In the genomic region with DNA sequence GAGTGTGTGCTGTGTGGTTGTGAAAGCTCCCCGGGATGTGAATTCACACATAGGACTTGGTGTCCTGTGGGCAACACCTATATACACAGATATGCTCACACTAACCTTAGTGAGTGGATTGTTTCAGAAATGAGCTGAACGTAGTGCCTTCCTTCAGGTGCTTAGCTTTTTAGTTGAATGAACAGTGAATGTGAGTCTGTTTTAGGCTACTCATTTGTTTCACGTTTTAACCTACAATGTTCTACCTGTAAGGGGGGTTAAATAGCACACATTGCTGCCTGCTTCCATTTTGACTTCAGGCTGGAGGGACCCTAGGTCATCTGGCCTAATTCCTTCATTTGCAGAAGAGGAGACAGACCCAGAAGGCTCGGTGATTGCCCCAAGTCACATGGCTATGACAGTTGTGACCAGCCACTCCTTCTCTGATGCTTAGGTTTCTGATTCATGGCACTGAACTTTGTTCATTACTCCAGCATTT, we compare ENCODE assay signal across 9 cellular contexts. TPM values are rescaled to one million over a fixed set of nuclear protein-coding genes. Genes with fewer than 3 reads are reported as not detected.
DNase-seq lines count a peak whose midpoint lies in the region; ATAC-seq, FAIRE-seq and TF ChIP-seq lines count a peak whose summit lies in the region.
"Had no signal": no experiment of that assay in that cellular context is flagged by ENCODE, and none has a peak within 500 bp of the region (broad histone marks: within the 10 kb centered on the region; RNA-seq: fewer than 3 reads in every experiment).

No MANE protein-coding gene starts in this region.

- H3K27ac Mint-ChIP-seq in activated T-cell treated with anti-CD3 and anti-CD28 coated beads, Interleukin-2, amount 50 U/mL, for 72 hours, result peak overlapping the region; percentile 5
- no peak overlapping the region for H3K27ac Mint-ChIP-seq in Caco-2 (ENCODE audit: unreplicated experiment)

- no peak for DNase-seq in activated T-cell treated with anti-CD3 and anti-CD28 coated beads, Interleukin-2, amount 50 U/mL, for 72 hours
- DNase-seq in activated T-cell treated with anti-CD3 and anti-CD28 coated beads, Interleukin-2, amount 50 U/mL, for 48 hours, result no peak
- DNase-seq in GM12878 (ENCODE audit: low read depth, low spot score), result no peak
- no peak for DNase-seq in tibial artery
- no peak for DNase-seq in G401 (ENCODE audit: low spot score)
- DNase-seq in NCI-H2196 (lab: John Stamatoyannopoulos, UW; ENCODE audit: unreplicated experiment), result no peak
- DNase-seq in Caco-2, result no peak

- no peak for TF ChIP-seq RAD21 in GM12878 (IDR thresholded peaks at IDR 0.05; ENCODE audit: insufficient read depth, low read depth, low read length)

- H3K27ac ChIP-seq in GM12878 (ENCODE audit: control insufficient read depth, insufficient read depth), result peak overlapping the region; percentile 94
- no peak overlapping the region for H3K27ac ChIP-seq in tibial artery

- H4K20me1 ChIP-seq in GM12878 (ENCODE audit: control insufficient read depth, insufficient read depth), result no peaks in the 10 kb centered on the region

- CTCF ChIA-PET in GM12878 (lab: Yijun Ruan, JAX), result interaction anchor here (0.8 to 5.2 kb wide), 17 partner anchors 8 to 116 kb away, joined by 3 to 39 read pairs (median 5); no protein-coding TSS in a partner anchor
- CTCF ChIA-PET in Caco-2 (lab: Charles Lee), result no interaction called here

- intact Hi-C loops in GM12878 (cut with micrococcal nuclease; ENCODE audit: unreplicated experiment), result loop anchor here (1.0 to 5.0 kb wide), 2 partner anchors 75 to 114 kb away; partner anchors contain the start of gene PPP3R1
- intact Hi-C loops in tibial artery (cut with DNase I; ENCODE audit: low total_unique reads), result no loop called here
- intact Hi-C loops in Caco-2 (cut with micrococcal nuclease; ENCODE audit: unreplicated experiment), result no loop called here

- no peak for TF ChIP-seq EP300 in GM12878 (IDR thresholded peaks at IDR 0.05; ENCODE audit: borderline replicate concordance in 1 of 2, control insufficient read depth in 1 of 2, low read depth in 2 of 2, low read length in 2 of 2)

- WGBS in GM12878 (ENCODE audit: insufficient coverage, insufficient replicate concordance, low lambda C conversion rate, missing lambda C conversion rate), result 0% methylated on average over 4 of the region's 4 CpGs

- no peak for TF ChIP-seq CTCF in GM12878 (IDR thresholded peaks at IDR 0.05 in 2 of 3, conservative IDR thresholded peaks at IDR 0.05 in 1 of 3; ENCODE audit: control insufficient read depth in 2 of 3, extremely low read depth in 1 of 3, insufficient read depth in 1 of 3, low read depth in 3 of 3, low read length in 3 of 3)
- TF ChIP-seq CTCF in tibial artery (IDR thresholded peaks at IDR 0.05), result no peak
- TF ChIP-seq CTCF in Caco-2 (IDR thresholded peaks at IDR 0.05; ENCODE audit: insufficient read depth in 1 of 2, low read depth in 1 of 2, low read length in 1 of 2, severe bottlenecking in 1 of 2, unreplicated experiment in 1 of 2), result no peak

- ATAC-seq in activated T-cell treated with anti-CD3 and anti-CD28 coated beads, Interleukin-2, amount 50 U/mL, for 72 hours (replicated peaks in 1 of 2), result peak in 1 of 2 donors; percentile 25
- ATAC-seq in HG03139 (IDR thresholded peaks at IDR 0.05; ENCODE audit: unreplicated experiment) (peak; percentile 44), GM12878 (peak; percentile 62)
- ATAC-seq: gastroesophageal sphincter had no signal

- peaks cover 29% of the 10 kb centered on the region for H3K4me1 Mint-ChIP-seq in activated T-cell treated with anti-CD3 and anti-CD28 coated beads, Interleukin-2, amount 50 U/mL, for 72 hours (ENCODE audit: low read depth)
- no peaks in the 10 kb centered on the region for H3K4me1 Mint-ChIP-seq in Caco-2 (ENCODE audit: low read depth, unreplicated experiment)

- H3K4me3 ChIP-seq in GM12878, result peak overlapping the region; percentile 84
- peak overlapping the region; percentile 30 to 31 for H3K4me3 ChIP-seq in tibial artery
- no peak overlapping the region for H3K4me3 ChIP-seq in Caco-2 (ENCODE audit: low read depth, low read length)

- H3K36me3 Mint-ChIP-seq in activated T-cell treated with anti-CD3 and anti-CD28 coated beads, Interleukin-2, amount 50 U/mL, for 72 hours (ENCODE audit: insufficient read depth in 2 of 2), result no peaks in the 10 kb centered on the region
- no peaks in the 10 kb centered on the region for H3K36me3 Mint-ChIP-seq in Caco-2 (ENCODE audit: insufficient read depth, unreplicated experiment)

- SMC1A ChIA-PET in GM12878 (lab: Charles Lee; ENCODE audit: uncharacterized antibody, unreplicated experiment), result interaction anchor here (1.0 to 10.7 kb wide), 16 partner anchors 7 to 75 kb away, joined by 3 to 166 read pairs (median 7); no protein-coding TSS in a partner anchor

- FAIRE-seq in GM12878 (lab: Jason Lieb, UNC), result no peak

- peak overlapping the region; percentile 19 to 43 for H3K4me3 Mint-ChIP-seq in activated T-cell treated with anti-CD3 and anti-CD28 coated beads, Interleukin-2, amount 50 U/mL, for 72 hours
- no peak overlapping the region for H3K4me3 Mint-ChIP-seq in Caco-2 (ENCODE audit: unreplicated experiment)

- in situ Hi-C loops in GM12878 (cut with MboI) (no loop called here), G401 (cut with HindIII; ENCODE audit: low sequenced_read_pairs) (no loop called here)

- RAD21 ChIA-PET in GM12878 (lab: Charles Lee; ENCODE audit: unreplicated experiment), result interaction anchor here (0.9 to 7.5 kb wide), 13 partner anchors 8 to 114 kb away, joined by 3 to 83 read pairs (median 7); partner anchors contain the start of gene PPP3R1

- H3K9me3 Mint-ChIP-seq in activated T-cell treated with anti-CD3 and anti-CD28 coated beads, Interleukin-2, amount 50 U/mL, for 72 hours, result peaks cover 0 to 1% of the 10 kb centered on the region in 2 donors
- H3K9me3 Mint-ChIP-seq in Caco-2 (ENCODE audit: unreplicated experiment), result no peaks in the 10 kb centered on the region

- BruUV-seq in GM12878 (replicated peaks; lab: Mats Ljungman, UMichigan) (no TSS peak), Caco-2 (replicated peaks; lab: Mats Ljungman, UMichigan) (no TSS peak)

- peak overlapping the region; percentile 45 for H2AFZ ChIP-seq in GM12878 (ENCODE audit: control insufficient read depth, low read depth, low read length)

- H3K9ac ChIP-seq in GM12878 (ENCODE audit: control insufficient read depth, insufficient read depth, low read length), result peak overlapping the region; percentile 96

- no peaks in the 10 kb centered on the region; a peak in 1 of 4 replicates for H3K36me3 ChIP-seq in GM12878 (ENCODE audit: control insufficient read depth in 2 of 2, insufficient read depth in 2 of 2, low read length in 1 of 2)
- H3K36me3 ChIP-seq in tibial artery, result no peaks in the 10 kb centered on the region
- H3K36me3 ChIP-seq in Caco-2 (ENCODE audit: control insufficient read depth, insufficient read depth, low read length), result no peaks in the 10 kb centered on the region
- H3K36me3 ChIP-seq: gastroesophageal sphincter had no signal

- H3K27me3 ChIP-seq in GM12878 (replicated peaks in 1 of 2; ENCODE audit: control insufficient read depth in 2 of 2, insufficient read depth in 2 of 2, low read length in 1 of 2), result no peaks in the 10 kb centered on the region
- H3K27me3 ChIP-seq in tibial artery, result no peaks in the 10 kb centered on the region
- peaks cover 1% of the 10 kb centered on the region; the same call in 1 of the 2 replicates for H3K27me3 ChIP-seq in Caco-2 (replicated peaks; ENCODE audit: control insufficient read depth, insufficient read depth, low read length)
- H3K27me3 ChIP-seq: gastroesophageal sphincter had no signal

- H3K79me2 ChIP-seq in GM12878 (ENCODE audit: control insufficient read depth, insufficient read depth, low read length), result peaks cover 87% of the 10 kb centered on the region

- peak; percentile 75 for TF ChIP-seq POLR2A in GM12878 (IDR thresholded peaks at IDR 0.05; ENCODE audit: low read depth, low read length)

- H3K27me3 Mint-ChIP-seq in activated T-cell treated with anti-CD3 and anti-CD28 coated beads, Interleukin-2, amount 50 U/mL, for 72 hours (ENCODE audit: low read depth), result peaks cover 70% of the 10 kb centered on the region
- peaks cover 3% of the 10 kb centered on the region for H3K27me3 Mint-ChIP-seq in Caco-2 (ENCODE audit: insufficient read depth, unreplicated experiment)

- no peaks in the 10 kb centered on the region; the same call in 2 of the 3 replicates for H3K9me3 ChIP-seq in GM12878 (replicated peaks; ENCODE audit: control insufficient read depth, insufficient read depth, low read length)
- H3K9me3 ChIP-seq in tibial artery, result no peaks in the 10 kb centered on the region
- H3K9me3 ChIP-seq in Caco-2, result 0 out of 2 replicates have a peak, but pooled peaks cover 3% of the 10 kb centered on the region
- H3K9me3 ChIP-seq: gastroesophageal sphincter had no signal

- H3K4me2 ChIP-seq in GM12878 (ENCODE audit: control insufficient read depth, insufficient read depth), result peak overlapping the region; percentile 94

- POLR2A ChIA-PET in GM12878 (lab: Charles Lee), result interaction anchor here (0.5 to 5.8 kb wide), 12 partner anchors 11 to 111 kb away, joined by 3 to 53 read pairs (median 6); no protein-coding TSS in a partner anchor
- POLR2A ChIA-PET in Caco-2 (lab: Charles Lee), result no interaction called here

- H3K4me1 ChIP-seq in GM12878 (ENCODE audit: control insufficient read depth, insufficient read depth, low read length), result peaks cover 24% of the 10 kb centered on the region
- H3K4me1 ChIP-seq in tibial artery, result no peaks in the 10 kb centered on the region
- no peaks in the 10 kb centered on the region for H3K4me1 ChIP-seq in Caco-2

RNA-seq across cellular contexts. Expression of gene PLEK, which starts 1.0 kb away (rescaled TPM):
- total RNA-seq in activated T-cell treated with anti-CD3 and anti-CD28 coated beads, Interleukin-2, amount 50 U/mL, for 72 hours, result 1 to 10 TPM; 2.4 to 5.6 TPM
- 397 and 442 TPM in 2 replicates for total RNA-seq in GM12878 (2013; cell fraction: nucleolus; rRNA removed)
- total RNA-seq in GM12878 (2014; rRNA removed) (270 and 329 TPM in 2 replicates), GM12878 (2014; rRNA removed; fragmentation: Illumina TruSeq; extraction: Trizol) (371 and 378 TPM in 2 replicates), GM12878 (2021) (319 and 335 TPM in 2 replicates), Caco-2 (2022) (not detected in 2 replicates)
- 166 TPM for polyA plus RNA-seq in GM12878 (2011; ENCODE audit: low read depth)
- polyA plus RNA-seq in GM12878 (2011; rRNA removed) (804 and 985 TPM in 2 replicates), GM12878 (2014; fragmentation: Illumina TruSeq; extraction: Trizol) (466 and 545 TPM in 2 replicates), GM12878 (2014; fragmentation: Nextera tagmentation; extraction: Ambion mirVana) (100 to 1,000 TPM; 410 to 617 TPM), GM12878 (2014; rRNA removed) (283 and 353 TPM in 2 replicates), GM12878 (2016; fragmentation: Nextera tagmentation; extraction: Ambion mirVana) (100 to 1,000 TPM; 229 to 238 TPM)
- 433 and 504 TPM in 2 replicates for polyA plus RNA-seq in GM12878 (2011; cell fraction: cytosol; rRNA removed)
- 396 and 451 TPM in 2 replicates for polyA plus RNA-seq in GM12878 (2011; cell fraction: nucleus; rRNA removed)
- polyA plus RNA-seq in GM12878 (2012), result 204 and 209 TPM in 2 replicates
- 394 and 411 TPM in 2 replicates for polyA minus RNA-seq in GM12878 (2011; rRNA and poly(A)+ RNA removed)
- polyA minus RNA-seq in GM12878 (2011; cell fraction: cytosol; rRNA and poly(A)+ RNA removed), result 150 and 184 TPM in 2 replicates
- polyA minus RNA-seq in GM12878 (2011; cell fraction: nucleus; rRNA and poly(A)+ RNA removed), result 97.7 and 128 TPM in 2 replicates
- not detected in 2 replicates for total RNA-seq in G401 (2014; rRNA removed; shearing (Covaris generic))

RNA-seq across cellular contexts. Expression of gene CNRIP1, which starts 46.4 kb away (rescaled TPM):
- total RNA-seq in activated T-cell treated with anti-CD3 and anti-CD28 coated beads, Interleukin-2, amount 50 U/mL, for 72 hours, result not detected
- not detected in 2 replicates for total RNA-seq in GM12878 (2013; cell fraction: nucleolus; rRNA removed)
- total RNA-seq in GM12878 (2014; rRNA removed) (not detected in 2 replicates), GM12878 (2014; rRNA removed; fragmentation: Illumina TruSeq; extraction: Trizol) (not detected in 2 replicates), GM12878 (2021) (not detected in 2 replicates), Caco-2 (2022) (not detected in 2 replicates)
- not detected for polyA plus RNA-seq in GM12878 (2011; ENCODE audit: low read depth)
- polyA plus RNA-seq in GM12878 (2011; rRNA removed) (not detected in 2 replicates), GM12878 (2014; fragmentation: Illumina TruSeq; extraction: Trizol) (not detected in 2 replicates), GM12878 (2014; fragmentation: Nextera tagmentation; extraction: Ambion mirVana) (not detected), GM12878 (2014; rRNA removed) (not detected in 2 replicates), GM12878 (2016; fragmentation: Nextera tagmentation; extraction: Ambion mirVana) (not detected)
- not detected in 2 replicates for polyA plus RNA-seq in GM12878 (2011; cell fraction: cytosol; rRNA removed)
- not detected in 2 replicates for polyA plus RNA-seq in GM12878 (2011; cell fraction: nucleus; rRNA removed)
- polyA plus RNA-seq in GM12878 (2012), result not detected in 2 replicates
- polyA minus RNA-seq in GM12878 (2011; rRNA and poly(A)+ RNA removed), result not detected in 2 replicates
- polyA minus RNA-seq in GM12878 (2011; cell fraction: cytosol; rRNA and poly(A)+ RNA removed), result not detected in 2 replicates
- not detected in 2 replicates for polyA minus RNA-seq in GM12878 (2011; cell fraction: nucleus; rRNA and poly(A)+ RNA removed)
- total RNA-seq in G401 (2014; rRNA removed; shearing (Covaris generic)), result 8.4 and 19.8 TPM in 2 replicates

Comparison
In these comparisons a context has a peak if more than half of its experiments do, and no peak if none do; other contexts are left out.
1. RNA of gene PLEK, which starts 1.0 kb away (total RNA-seq): 270 to 442 TPM in GM12878; 2.4 to 5.6 TPM in activated T-cell treated with anti-CD3 and anti-CD28 coated beads, Interleukin-2, amount 50 U/mL, for 72 hours, not detected in G401 and not detected in Caco-2; every median in the first group is over 10 times any median in the second.